In the genomic region with DNA sequence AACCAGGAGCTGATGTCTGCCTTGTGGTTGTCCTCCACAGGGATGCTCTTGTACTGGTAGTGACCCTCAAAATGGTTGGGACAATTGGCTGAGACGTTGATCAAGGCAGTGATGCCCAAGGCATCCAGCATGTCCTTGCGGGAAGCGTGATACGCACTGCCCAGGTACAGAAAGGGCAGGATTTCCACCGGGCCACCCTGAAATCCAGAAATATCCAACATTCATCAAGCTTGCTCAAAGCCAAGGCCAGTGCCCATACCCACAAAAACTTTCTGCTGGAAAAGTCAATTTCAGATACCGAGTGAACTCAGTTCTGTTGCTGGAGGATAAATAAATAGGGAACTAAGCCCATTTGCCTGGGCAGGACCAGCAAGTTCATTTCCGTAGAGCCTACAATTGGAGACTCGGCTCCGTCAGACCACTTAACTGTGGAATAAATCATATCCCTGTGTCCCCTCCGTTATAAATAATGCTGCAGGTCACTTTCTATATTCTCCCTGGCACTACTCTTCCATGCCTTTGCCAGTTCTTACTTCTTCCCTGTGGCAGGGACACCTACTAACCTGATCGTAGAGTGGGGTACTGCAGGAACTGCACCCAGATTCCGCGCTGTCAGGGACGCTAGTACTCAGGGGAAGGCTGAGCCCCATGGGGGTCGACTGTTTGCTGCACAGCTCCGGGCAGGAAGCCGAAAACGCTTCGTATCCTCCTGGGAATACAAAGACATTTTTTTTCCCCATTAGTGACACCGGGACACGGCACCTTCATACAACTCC, we compare ENCODE assay signal across 1 cellular context.
TF ChIP-seq lines count a peak whose summit lies in the region.

No MANE protein-coding gene starts in this region.

TF ChIP-seq in K562, 482 proteins besides CTCF, POLR2A, EP300 and RAD21 (continued from another document):
- TF ChIP-seq NKRF (IDR thresholded peaks at IDR 0.05; ENCODE audit: borderline replicate concordance) (no peak), ILK (tag; IDR thresholded peaks at IDR 0.05; ENCODE audit: borderline replicate concordance, low read depth) (no peak), MAFF (IDR thresholded peaks at IDR 0.05; ENCODE audit: low read length) (peak; percentile 35; the same call in 1 of the 2 replicates), ZNF263 (CRISPR knock-in tag; IDR thresholded peaks at IDR 0.05; ENCODE audit: borderline replicate concordance) (no peak), CHD2 (IDR thresholded peaks at IDR 0.05; ENCODE audit: low read depth, low read length) (0 out of 2 replicates have a peak, but pooled peaks have one; percentile 20), ZNF212 (CRISPR knock-in tag; IDR thresholded peaks at IDR 0.05) (no peak), PREB (CRISPR knock-in tag; IDR thresholded peaks at IDR 0.05) (no peak; the same call in 1 of the 2 replicates), ETV5 (CRISPR knock-in tag; IDR thresholded peaks at IDR 0.05; ENCODE audit: low read depth) (0 out of 2 replicates have a peak, but pooled peaks have one; percentile 1)
TF ChIP-seq in K562: peak in this region for 5.
